ENCODE assay signal across 23 cellular contexts in the genomic region with DNA sequence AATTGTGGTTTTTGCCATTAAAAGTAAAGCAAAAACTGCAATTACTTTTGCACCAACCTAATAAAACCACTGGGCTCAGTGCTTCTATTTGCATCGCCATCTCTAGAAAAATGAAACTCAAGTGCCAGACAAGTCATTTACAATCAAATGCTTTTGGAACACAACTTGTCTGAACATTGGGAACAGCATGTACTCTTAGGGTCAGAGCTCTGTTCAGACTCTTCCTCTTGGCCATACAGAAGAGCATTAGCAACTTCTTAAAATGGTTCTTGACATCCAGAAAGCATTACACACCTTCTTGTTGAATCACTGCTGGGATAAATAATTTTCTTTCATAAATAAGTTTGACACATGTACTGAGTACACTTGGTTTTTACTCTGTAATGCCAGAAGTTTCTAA.
DNase-seq lines count a peak whose midpoint lies in the region; ATAC-seq and TF ChIP-seq lines count a peak whose summit lies in the region.
"Had no signal": no experiment of that assay in that cellular context is flagged by ENCODE, and none has a peak within 500 bp of the region (broad histone marks: within the 10 kb centered on the region; RNA-seq: fewer than 3 reads in every experiment).

No MANE protein-coding gene starts in this region.

- H3K9me3 ChIP-seq in right atrium auricular region = no peaks in the 10 kb centered on the region
- H3K9me3 ChIP-seq in vagina = no peaks in the 10 kb centered on the region
- H3K9me3 ChIP-seq: BLaER1, neutrophil had no signal

- H3K27me3 ChIP-seq in right atrium auricular region (no peaks in the 10 kb centered on the region), vagina (no peaks in the 10 kb centered on the region)
- H3K27me3 ChIP-seq: BLaER1 had no signal

- H3K27ac ChIP-seq in right atrium auricular region (peak overlapping the region; percentile 47 to 69), vagina (peak overlapping the region; percentile 52)
- H3K27ac ChIP-seq: BLaER1, neutrophil had no signal

- peak; percentile 57 for DNase-seq in choroid plexus epithelial cell (ENCODE audit: low read depth)
- no peak for DNase-seq in right atrium auricular region (ENCODE audit: low spot score)
- DNase-seq in renal cortical epithelial cell (ENCODE audit: low read depth) = peak; percentile 12
- no peak for DNase-seq in vagina (ENCODE audit: extremely low spot score in 2 of 2)
- DNase-seq in DMS153 treated with DMSO at 0.1 percent for 48 hours (lab: John Stamatoyannopoulos, UW; ENCODE audit: unreplicated experiment) = no peak
- DNase-seq in T-helper 1 cell = no peak
- DNase-seq: activated CD4-positive, alpha-beta T cell treated with anti-CD3 and anti-CD28 coated beads for 36 hours; activated CD8-positive, alpha-beta memory T cell treated with anti-CD3 and anti-CD28 coated beads, Interleukin-2, amount 50 U/mL, for 4 hours; activated gamma-delta T cell; anterior cingulate cortex; GF-D8; glutamatergic neuron; immature natural killer cell; IMR-90; NCI-H2081; NCI-H526 treated with DMSO at 0.1 percent for 48 hours; PC-3; stimulated activated CD4-positive, alpha-beta T cell treated with anti-CD3 and anti-CD28 coated beads, Interleukin-2, amount 100 ng/mL, for 48 hours; substantia nigra; T-helper 9 cell had no signal

- no peak for TF ChIP-seq CTCF in choroid plexus epithelial cell (conservative IDR thresholded peaks at IDR 0.05; ENCODE audit: low read depth, low read length)
- TF ChIP-seq CTCF in right atrium auricular region (IDR thresholded peaks at IDR 0.05) = no peak
- no peak for TF ChIP-seq CTCF in vagina (IDR thresholded peaks at IDR 0.05)

- H3K36me3 ChIP-seq in right atrium auricular region (no peaks in the 10 kb centered on the region), vagina (no peaks in the 10 kb centered on the region)
- H3K36me3 ChIP-seq: BLaER1, neutrophil had no signal

- intact Hi-C loops in vagina (cut with DNase I) = loop anchor here (10.0 kb wide), 1 partner anchor 76 kb away; no protein-coding TSS in a partner anchor

- ATAC-seq in HG03095 (IDR thresholded peaks at IDR 0.05; ENCODE audit: unreplicated experiment) = no peak
- ATAC-seq: activated CD4-positive, alpha-beta T cell treated with anti-CD3 and anti-CD28 coated beads for 36 hours; PC-3 had no signal

- H3K4me1 ChIP-seq in right atrium auricular region (peaks cover 0 to 21% of the 10 kb centered on the region in 2 donors), vagina (peaks cover 37% of the 10 kb centered on the region)
- H3K4me1 ChIP-seq: BLaER1 had no signal

- no peak for TF ChIP-seq POLR2A in vagina (IDR thresholded peaks at IDR 0.05)

- no peak overlapping the region for H3K4me3 ChIP-seq in choroid plexus epithelial cell (ENCODE audit: low read depth, low read length)
- no peak overlapping the region for H3K4me3 ChIP-seq in right atrium auricular region
- H3K4me3 ChIP-seq in vagina = no peak overlapping the region
- H3K4me3 ChIP-seq: BLaER1 had no signal

Comparison
In these comparisons a context has a peak if more than half of its experiments do, and no peak if none do; other contexts are left out.
1. DNase-seq: peak in choroid plexus epithelial cell (single experiment) and renal cortical epithelial cell (single experiment); none in right atrium auricular region (single experiment), vagina (0 of 2), DMS153 treated with DMSO at 0.1 percent for 48 hours (single experiment) and T-helper 1 cell (0 of 5).